Comparison of ENCODE assay signal across 12 cellular contexts in genomic region chr19:53275480-53275879, GRCh38. TPM values are rescaled to one million over a fixed set of nuclear protein-coding genes. Genes with fewer than 3 reads are reported as not detected.
"Had no signal": no experiment of that assay in that cellular context is flagged by ENCODE, and none has a peak within 500 bp of the region (broad histone marks: within the 10 kb centered on the region; RNA-seq: fewer than 3 reads in every experiment).

No MANE protein-coding gene starts in this region.

- H3K9ac ChIP-seq: GM23248 had no signal

- FAIRE-seq: H1, H54 had no signal

- ATAC-seq: GM23338, HCT116 had no signal

- H2AFZ ChIP-seq: GM23248, GM23338 had no signal

- H3K4me3 ChIP-seq: GM23248, GM23338, HAP-1 had no signal

- H3K4me1 ChIP-seq: HAP-1 had no signal

- H3K4me2 ChIP-seq: GM23338 had no signal

- H3K36me3 ChIP-seq: HAP-1 had no signal

- H3K27ac ChIP-seq: GM23248 had no signal

- DNase-seq: GM23248, GOT3, H7, H9, HCEC 1CT, HFFc6 had no signal

- H3K9me3 ChIP-seq: HAP-1 had no signal

RNA-seq across cellular contexts. Expression of gene VN1R4, which starts 8.0 kb away (rescaled TPM):
- total RNA-seq: GM23248, GM23338, H1, H4, H7, H9, HFFc6 had no signal
- polyA plus RNA-seq: GM23248, GM23338, H1 had no signal

RNA-seq across cellular contexts. Expression of gene VN1R2, which starts 17.4 kb away (rescaled TPM):
- total RNA-seq: GM23248, GM23338, H1, H4, H7, H9, HFFc6 had no signal
- polyA plus RNA-seq: GM23248, GM23338, H1 had no signal

RNA-seq across cellular contexts. Expression of gene ZNF677, which starts 20.8 kb away (rescaled TPM):
- total RNA-seq: H4 had no signal
